17 cellular contexts compared by ENCODE assay signal in genomic region chr2:56671973-56672569, GRCh38.
A peak's percentile ranks its signal among the peaks of the same experiment; 100 is the strongest.
DNase-seq lines count a peak whose midpoint lies in the region; ATAC-seq and TF ChIP-seq lines count a peak whose summit lies in the region.
"Had no signal": no experiment of that assay in that cellular context is flagged by ENCODE, and none has a peak within 500 bp of the region (broad histone marks: within the 10 kb centered on the region; RNA-seq: fewer than 3 reads in every experiment).

No MANE protein-coding gene starts in this region.

- no peaks in the 10 kb centered on the region for H3K4me1 Mint-ChIP-seq in WTC11
- H3K4me1 Mint-ChIP-seq: activated naive CD4-positive, alpha-beta T cell treated with anti-CD3 and anti-CD28 coated beads, Interleukin-2, amount 10 ng/mL, durations not matched to agents 7 days and 5 days; naive thymus-derived CD4-positive, alpha-beta T cell had no signal

- ATAC-seq in WTC11 (peak; percentile 68), HG03097 (IDR thresholded peaks at IDR 0.05; ENCODE audit: low FRiP score, unreplicated experiment) (no peak), GM18870 (IDR thresholded peaks at IDR 0.05; ENCODE audit: unreplicated experiment) (no peak)
- ATAC-seq: naive thymus-derived CD4-positive, alpha-beta T cell had no signal

- H3K36me3 Mint-ChIP-seq in WTC11, result peaks cover 16% of the 10 kb centered on the region
- H3K36me3 Mint-ChIP-seq: activated CD4-positive, alpha-beta memory T cell treated with anti-CD3 and anti-CD28 coated beads for 36 hours; activated naive CD4-positive, alpha-beta T cell treated with anti-CD3 and anti-CD28 coated beads, Interleukin-2, amount 10 ng/mL, durations not matched to agents 7 days and 5 days; naive thymus-derived CD4-positive, alpha-beta T cell had no signal

- peaks cover 34% of the 10 kb centered on the region for H3K9me3 Mint-ChIP-seq in WTC11

- H3K27me3 Mint-ChIP-seq in WTC11 (ENCODE audit: low read depth), result no peaks in the 10 kb centered on the region
- H3K27me3 Mint-ChIP-seq: activated CD4-positive, alpha-beta memory T cell treated with anti-CD3 and anti-CD28 coated beads for 36 hours; activated naive CD4-positive, alpha-beta T cell treated with anti-CD3 and anti-CD28 coated beads, Interleukin-2, amount 10 ng/mL, durations not matched to agents 7 days and 5 days; activated T-cell treated with anti-CD3 and anti-CD28 coated beads, Interleukin-2, amount 50 U/mL, for 24 hours; dendritic cell treated with granulocyte-macrophage colony-stimulating factor and Interleukin-4, amounts not matched to agents 40 ng/mL and 50 ng/mL, for 4 days; naive thymus-derived CD4-positive, alpha-beta T cell had no signal

- CTCF ChIA-PET in WTC11 (lab: Charles Lee), result no interaction called here

- no peak overlapping the region for H3K27ac Mint-ChIP-seq in WTC11
- H3K27ac Mint-ChIP-seq: activated CD4-positive, alpha-beta memory T cell treated with anti-CD3 and anti-CD28 coated beads for 36 hours; activated naive CD4-positive, alpha-beta T cell treated with anti-CD3 and anti-CD28 coated beads, Interleukin-2, amount 10 ng/mL, durations not matched to agents 7 days and 5 days; activated T-cell treated with anti-CD3 and anti-CD28 coated beads, Interleukin-2, amount 50 U/mL, for 24 hours; dendritic cell treated with granulocyte-macrophage colony-stimulating factor and Interleukin-4, amounts not matched to agents 40 ng/mL and 50 ng/mL, for 4 days; naive thymus-derived CD4-positive, alpha-beta T cell had no signal

- peak; percentile 71 for DNase-seq in DMS53 (lab: John Stamatoyannopoulos, UW)
- DNase-seq in HT1080 (ENCODE audit: low read depth), result peak; percentile 35
- no peak for DNase-seq in WTC11 (ENCODE audit: low spot score)
- DNase-seq in iPS DF 19.7 (ENCODE audit: low read depth, low spot score), result peak; percentile 0
- DNase-seq in COLO668 (lab: John Stamatoyannopoulos, UW; ENCODE audit: unreplicated experiment), result no peak
- DNase-seq: activated CD4-positive, alpha-beta memory T cell treated with anti-CD3 and anti-CD28 coated beads for 36 hours; activated naive CD4-positive, alpha-beta T cell treated with anti-CD3 and anti-CD28 coated beads, Interleukin-2, amount 10 ng/mL, durations not matched to agents 7 days and 5 days; activated T-cell treated with anti-CD3 and anti-CD28 coated beads, Interleukin-2, amount 50 U/mL, for 24 hours; glutamatergic neuron; Karpas-422; naive thymus-derived CD4-positive, alpha-beta T cell; NCI-H1092 treated with DMSO at 0.1 percent for 48 hours; NCI-H748 treated with DMSO at 0.1 percent for 48 hours; SW 1271 had no signal

- no peak for TF ChIP-seq CTCF in WTC11 (IDR thresholded peaks at IDR 0.05)

- no peak overlapping the region for H3K4me3 Mint-ChIP-seq in WTC11
- H3K4me3 Mint-ChIP-seq: activated CD4-positive, alpha-beta memory T cell treated with anti-CD3 and anti-CD28 coated beads for 36 hours; activated naive CD4-positive, alpha-beta T cell treated with anti-CD3 and anti-CD28 coated beads, Interleukin-2, amount 10 ng/mL, durations not matched to agents 7 days and 5 days; activated T-cell treated with anti-CD3 and anti-CD28 coated beads, Interleukin-2, amount 50 U/mL, for 24 hours; dendritic cell treated with granulocyte-macrophage colony-stimulating factor and Interleukin-4, amounts not matched to agents 40 ng/mL and 50 ng/mL, for 4 days; naive thymus-derived CD4-positive, alpha-beta T cell had no signal

- POLR2A ChIA-PET in WTC11 (lab: Charles Lee), result no interaction called here

TF ChIP-seq in WTC11, 78 proteins besides CTCF, POLR2A, EP300 and RAD21:
- TF ChIP-seq, protein P1, sequence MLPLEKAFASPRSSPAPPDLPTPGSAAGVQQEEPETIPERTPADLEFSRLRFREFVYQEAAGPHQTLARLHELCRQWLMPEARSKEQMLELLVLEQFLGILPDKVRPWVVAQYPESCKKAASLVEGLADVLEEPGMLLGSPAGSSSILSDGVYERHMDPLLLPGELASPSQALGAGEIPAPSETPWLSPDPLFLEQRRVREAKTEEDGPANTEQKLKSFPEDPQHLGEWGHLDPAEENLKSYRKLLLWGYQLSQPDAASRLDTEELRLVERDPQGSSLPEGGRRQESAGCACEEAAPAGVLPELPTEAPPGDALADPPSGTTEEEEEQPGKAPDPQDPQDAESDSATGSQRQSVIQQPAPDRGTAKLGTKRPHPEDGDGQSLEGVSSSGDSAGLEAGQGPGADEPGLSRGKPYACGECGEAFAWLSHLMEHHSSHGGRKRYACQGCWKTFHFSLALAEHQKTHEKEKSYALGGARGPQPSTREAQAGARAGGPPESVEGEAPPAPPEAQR (CRISPR knock-in tag; IDR thresholded peaks at IDR 0.05), result no peak
- no peak for TF ChIP-seq NR2C2 (CRISPR knock-in tag; IDR thresholded peaks at IDR 0.05)
- TF ChIP-seq FOXP1 (CRISPR knock-in tag; IDR thresholded peaks at IDR 0.05; ENCODE audit: borderline replicate concordance), result no peak
- no peak for TF ChIP-seq NR3C1 (CRISPR knock-in tag; conservative IDR thresholded peaks at IDR 0.05; ENCODE audit: low read depth)
- TF ChIP-seq NFATC4 (CRISPR knock-in tag; IDR thresholded peaks at IDR 0.05), result no peak
- TF ChIP-seq CREB1 (CRISPR knock-in tag; IDR thresholded peaks at IDR 0.05), result no peak
- no peak for TF ChIP-seq ZBTB21 (CRISPR knock-in tag; IDR thresholded peaks at IDR 0.05; ENCODE audit: borderline replicate concordance)
- no peak for TF ChIP-seq IRF1 (CRISPR knock-in tag; IDR thresholded peaks at IDR 0.05)
- TF ChIP-seq, protein P2, sequence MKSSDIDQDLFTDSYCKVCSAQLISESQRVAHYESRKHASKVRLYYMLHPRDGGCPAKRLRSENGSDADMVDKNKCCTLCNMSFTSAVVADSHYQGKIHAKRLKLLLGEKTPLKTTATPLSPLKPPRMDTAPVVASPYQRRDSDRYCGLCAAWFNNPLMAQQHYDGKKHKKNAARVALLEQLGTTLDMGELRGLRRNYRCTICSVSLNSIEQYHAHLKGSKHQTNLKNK (CRISPR knock-in tag; IDR thresholded peaks at IDR 0.05), result no peak

Comparison
In these comparisons a context has a peak if more than half of its experiments do, and no peak if none do; other contexts are left out.
1. DNase-seq: peak in DMS53 (single experiment), HT1080 (single experiment) and iPS DF 19.7 (single experiment); none in WTC11 (single experiment) and COLO668 (single experiment).